In genomic region chr19:6198896-6199239, GRCh38 we compare ENCODE assay signal across 8 cellular contexts.
DNase-seq lines count a peak whose midpoint lies in the region; ATAC-seq and TF ChIP-seq lines count a peak whose summit lies in the region.

No MANE protein-coding gene starts in this region.

- no peak for TF ChIP-seq CTCF in psoas muscle (IDR thresholded peaks at IDR 0.05)

- peaks cover 16% of the 10 kb centered on the region for H3K36me3 ChIP-seq in NT2/D1 (ENCODE audit: insufficient read depth, insufficient read length, low read length)
- no peaks in the 10 kb centered on the region for H3K36me3 ChIP-seq in psoas muscle (ENCODE audit: insufficient read depth in 1 of 2, low read depth in 1 of 2)

- intact Hi-C loops in psoas muscle (cut with DNase I) = no loop called here

- H3K4me1 Mint-ChIP-seq in activated CD4-positive, alpha-beta T cell treated with anti-CD3 and anti-CD28 coated beads, Interleukin-2, amount 10 ng/mL, durations not matched to agents 7 days and 5 days = peaks cover 21% of the 10 kb centered on the region

- H3K27me3 Mint-ChIP-seq in activated CD4-positive, alpha-beta T cell treated with anti-CD3 and anti-CD28 coated beads, Interleukin-2, amount 10 ng/mL, durations not matched to agents 7 days and 5 days = no peaks in the 10 kb centered on the region

- DNase-seq in activated CD4-positive, alpha-beta T cell treated with anti-CD3 and anti-CD28 coated beads, Interleukin-2, amount 10 ng/mL, durations not matched to agents 7 days and 5 days = no peak
- DNase-seq in activated CD4-positive, alpha-beta T cell treated with anti-CD3 and anti-CD28 coated beads, Interleukin-2, amount 50 U/mL, for 48 hours = no peak
- DNase-seq in NT2/D1 (ENCODE audit: low read depth, low spot score) (no peak), psoas muscle (no peak), islet precursor cell (no peak), NCI-H1105 treated with DMSO at 0.1 percent for 48 hours (lab: John Stamatoyannopoulos, UW) (no peak)

- POLR2A ChIA-PET in activated CD4-positive, alpha-beta T cell treated with anti-CD3 and anti-CD28 coated beads, Interleukin-2, amount 10 ng/mL, durations not matched to agents 7 days and 5 days (lab: Charles Lee) = interaction anchor here (0.6 kb wide), 1 partner anchor 291 kb away, joined by 7 read pairs; no protein-coding TSS in a partner anchor

- CTCF ChIA-PET in activated CD4-positive, alpha-beta T cell treated with anti-CD3 and anti-CD28 coated beads, Interleukin-2, amount 10 ng/mL, durations not matched to agents 7 days and 5 days (lab: Charles Lee) = interaction anchor here (0.7 to 1.3 kb wide), 3 partner anchors 20 to 433 kb away, joined by 3 to 5 read pairs (median 4); no protein-coding TSS in a partner anchor

- WGBS in psoas muscle, 3 donors = 9 to 16% (median 15%) methylated on average over 8 of the region's 8 CpGs

- peak; percentile 4 for ATAC-seq in esophagus mucosa
- ATAC-seq in psoas muscle = peak in 1 of 4 donors; percentile 0
- ATAC-seq in HG02588 (IDR thresholded peaks at IDR 0.05; ENCODE audit: unreplicated experiment) = no peak

- peak overlapping the region; percentile 83 for H3K4me3 ChIP-seq in NT2/D1 (ENCODE audit: insufficient read length, low read depth)
- peak overlapping the region; percentile 77 for H3K4me3 ChIP-seq in psoas muscle

- H3K9me3 ChIP-seq in NT2/D1 (ENCODE audit: insufficient read depth, low read length) (peaks cover 6% of the 10 kb centered on the region; the same call in 1 of the 2 replicates), psoas muscle (no peaks in the 10 kb centered on the region)

- H3K9me3 Mint-ChIP-seq in activated CD4-positive, alpha-beta T cell treated with anti-CD3 and anti-CD28 coated beads, Interleukin-2, amount 10 ng/mL, durations not matched to agents 7 days and 5 days = no peaks in the 10 kb centered on the region

- no peaks in the 10 kb centered on the region for H3K27me3 ChIP-seq in NT2/D1 (ENCODE audit: insufficient read depth, insufficient read length)
- H3K27me3 ChIP-seq in psoas muscle (ENCODE audit: insufficient read depth in 3 of 3, low read length in 2 of 3) = no peaks in the 10 kb centered on the region

- H3K4me1 ChIP-seq in NT2/D1 (ENCODE audit: insufficient read depth, insufficient read length) (peaks cover 4% of the 10 kb centered on the region), psoas muscle (peaks cover 10% of the 10 kb centered on the region)

- peak overlapping the region; percentile 84 for H3K9ac ChIP-seq in NT2/D1 (ENCODE audit: insufficient read length, low read depth)

- H3K27ac ChIP-seq in psoas muscle = peak overlapping the region; percentile 58

- H3K4me3 Mint-ChIP-seq in activated CD4-positive, alpha-beta T cell treated with anti-CD3 and anti-CD28 coated beads, Interleukin-2, amount 10 ng/mL, durations not matched to agents 7 days and 5 days = peak overlapping the region; percentile 96

- H3K27ac Mint-ChIP-seq in activated CD4-positive, alpha-beta T cell treated with anti-CD3 and anti-CD28 coated beads, Interleukin-2, amount 10 ng/mL, durations not matched to agents 7 days and 5 days = peak overlapping the region; percentile 94

- H3K36me3 Mint-ChIP-seq in activated CD4-positive, alpha-beta T cell treated with anti-CD3 and anti-CD28 coated beads, Interleukin-2, amount 10 ng/mL, durations not matched to agents 7 days and 5 days (ENCODE audit: low read depth) = peaks cover 15% of the 10 kb centered on the region
